In genomic region chr1:33257388-33257758, GRCh38 we compare ENCODE assay signal across 8 cellular contexts. TPM values are rescaled to one million over a fixed set of nuclear protein-coding genes. Genes with fewer than 3 reads are reported as not detected.
DNase-seq lines count a peak whose midpoint lies in the region; ATAC-seq lines count a peak whose summit lies in the region.

No MANE protein-coding gene starts in this region.

- no peaks in the 10 kb centered on the region for H3K9me3 ChIP-seq in CD4-positive, CD25-positive, alpha-beta regulatory T cell (ENCODE audit: control insufficient read depth in 2 of 2, low read length in 2 of 2)
- H3K9me3 ChIP-seq in endocrine pancreas (ENCODE audit: control insufficient read depth, low read length) = no peaks in the 10 kb centered on the region
- H3K9me3 ChIP-seq in neuron (ENCODE audit: low read length) = no peaks in the 10 kb centered on the region

- peaks cover 4% of the 10 kb centered on the region for H3K27me3 Mint-ChIP-seq in CD4-positive, CD25-positive, alpha-beta regulatory T cell

- H3K36me3 Mint-ChIP-seq in CD4-positive, CD25-positive, alpha-beta regulatory T cell = peaks cover 12% of the 10 kb centered on the region

- no peaks in the 10 kb centered on the region for H3K36me3 ChIP-seq in CD4-positive, CD25-positive, alpha-beta regulatory T cell (ENCODE audit: control insufficient read depth, insufficient read depth, low read length)
- H3K36me3 ChIP-seq in endocrine pancreas (ENCODE audit: control insufficient read depth, insufficient read depth, low read length) (no peaks in the 10 kb centered on the region), neuron (ENCODE audit: insufficient read depth, low read length) (no peaks in the 10 kb centered on the region)

- H3K4me1 Mint-ChIP-seq in CD4-positive, CD25-positive, alpha-beta regulatory T cell = peaks cover 0 to 51% (median 36%) of the 10 kb centered on the region in 4 donors

- H3K9me3 Mint-ChIP-seq in CD4-positive, CD25-positive, alpha-beta regulatory T cell = no peaks in the 10 kb centered on the region

- H3K4me1 ChIP-seq in CD4-positive, CD25-positive, alpha-beta regulatory T cell (ENCODE audit: control insufficient read depth, insufficient read depth, low read length, poor library complexity, severe bottlenecking) = peaks cover 22% of the 10 kb centered on the region
- H3K4me1 ChIP-seq in endocrine pancreas (ENCODE audit: control insufficient read depth, insufficient read depth, low read length) = no peaks in the 10 kb centered on the region
- H3K4me1 ChIP-seq in neuron (ENCODE audit: insufficient read depth, low read length) = peaks cover 41% of the 10 kb centered on the region

- H3K27me3 ChIP-seq in CD4-positive, CD25-positive, alpha-beta regulatory T cell (ENCODE audit: control insufficient read depth, insufficient read depth, low read length) = no peaks in the 10 kb centered on the region
- no peaks in the 10 kb centered on the region for H3K27me3 ChIP-seq in endocrine pancreas (ENCODE audit: control insufficient read depth, insufficient read depth, low read length)
- no peaks in the 10 kb centered on the region for H3K27me3 ChIP-seq in neuron (ENCODE audit: insufficient read depth, low read length)

- peak overlapping the region in 2 of 3 donors; percentile 94 to 97 for H3K27ac Mint-ChIP-seq in CD4-positive, CD25-positive, alpha-beta regulatory T cell

- no peak overlapping the region for H2AFZ ChIP-seq in neuron (ENCODE audit: low read depth, low read length)

- peak overlapping the region; percentile 51 for H3K27ac ChIP-seq in CD4-positive, CD25-positive, alpha-beta regulatory T cell (ENCODE audit: insufficient read depth, low read length, poor library complexity, severe bottlenecking)

- H3K4me3 ChIP-seq in CD4-positive, CD25-positive, alpha-beta regulatory T cell (ENCODE audit: low read depth, low read length) = peak overlapping the region; percentile 85
- H3K4me3 ChIP-seq in endocrine pancreas (ENCODE audit: control insufficient read depth, insufficient read depth, low read length) (peak overlapping the region; percentile 55), neuron (ENCODE audit: low read length) (peak overlapping the region; percentile 92)

- no peak for ATAC-seq in CD4-positive, CD25-positive, alpha-beta regulatory T cell (ENCODE audit: low read depth in 2 of 2)
- ATAC-seq in GM21717 (IDR thresholded peaks at IDR 0.05; ENCODE audit: unreplicated experiment) (no peak), HG03354 (IDR thresholded peaks at IDR 0.05; ENCODE audit: poor library complexity, severe bottlenecking, unreplicated experiment) (no peak)

- DNase-seq in CD4-positive, CD25-positive, alpha-beta regulatory T cell = no peak
- DNase-seq in NCI-H69 (lab: John Stamatoyannopoulos, UW) (peak; percentile 23), inferior parietal cortex (ENCODE audit: extremely low spot score) (no peak)
- no peak for DNase-seq in activated effector memory CD4-positive, alpha-beta T cell treated with Interleukin-2 at 50 U/mL for 16 hours

- peak overlapping the region; percentile 97 to 99 (median 98) for H3K4me3 Mint-ChIP-seq in CD4-positive, CD25-positive, alpha-beta regulatory T cell

- peak overlapping the region; percentile 55 for H3K9ac ChIP-seq in endocrine pancreas (ENCODE audit: control insufficient read depth, insufficient read depth, low read length)

RNA-seq across cellular contexts. Expression of gene ZNF362, which starts 1.1 kb away (rescaled TPM):
- 20.2 TPM for total RNA-seq in CD4-positive, CD25-positive, alpha-beta regulatory T cell
- polyA plus RNA-seq in CD4-positive, CD25-positive, alpha-beta regulatory T cell = 10 to 100 TPM; 12.2 to 21.7 (median 14.0) TPM
